ENCODE assay signal across 13 cellular contexts in genomic region chr10:126932516-126932915, GRCh38. TPM values are rescaled to one million over a fixed set of nuclear protein-coding genes. Genes with fewer than 3 reads are reported as not detected.
A peak's percentile ranks its signal among the peaks of the same experiment; 100 is the strongest.
DNase-seq lines count a peak whose midpoint lies in the region; ATAC-seq and TF ChIP-seq lines count a peak whose summit lies in the region.
"Had no signal": no experiment of that assay in that cellular context is flagged by ENCODE, and none has a peak within 500 bp of the region (broad histone marks: within the 10 kb centered on the region; RNA-seq: fewer than 3 reads in every experiment).

No MANE protein-coding gene starts in this region.

- no peak overlapping the region for H3K4me3 Mint-ChIP-seq in H9
- H3K4me3 Mint-ChIP-seq in nephron progenitor cell = no peak overlapping the region
- H3K4me3 Mint-ChIP-seq: CD14-positive monocyte; CD8-positive, alpha-beta T cell had no signal

- H2BK15ac ChIP-seq in H9 (ENCODE audit: low read depth, low read length) = no peak overlapping the region

- H2AK5ac ChIP-seq in H9 (ENCODE audit: insufficient read length, low read length) = no peak overlapping the region

- no peak overlapping the region for H3T11ph ChIP-seq in H9 (ENCODE audit: low read length)

- no peak for TF ChIP-seq CTCF in H9 (conservative IDR thresholded peaks at IDR 0.05)
- no peak for TF ChIP-seq CTCF in nephron progenitor cell (IDR thresholded peaks at IDR 0.05)

- ATAC-seq in HG03159 (IDR thresholded peaks at IDR 0.05; ENCODE audit: unreplicated experiment) = no peak
- ATAC-seq: CD8-positive, alpha-beta T cell had no signal

- WGBS in H9 (ENCODE audit: extremely low coverage, insufficient read length, low lambda C conversion rate) = no CpG with 5 or more reads among the region's 11 CpGs

- H3K23ac ChIP-seq in H9 (ENCODE audit: insufficient read length, low read depth, low read length) = no peak overlapping the region

- no peak overlapping the region for H2AFZ ChIP-seq in H9 (ENCODE audit: low read length)

- H3K23me2 ChIP-seq in H9 (ENCODE audit: insufficient read length, low read depth, low read length, poor library complexity, severe bottlenecking) = no peaks in the 10 kb centered on the region

- no peak overlapping the region for H4K8ac ChIP-seq in H9 (replicated peaks; ENCODE audit: insufficient read length, low read depth, low read length)

- H3K27ac ChIP-seq in H9 (ENCODE audit: insufficient read length, low read depth, low read length) (no peak overlapping the region), substantia nigra (ENCODE audit: low read depth, low read length, poor library complexity, severe bottlenecking) (peak overlapping the region; percentile 26)

- no peaks in the 10 kb centered on the region for H4K20me1 ChIP-seq in H9 (ENCODE audit: control insufficient read depth, insufficient read depth, insufficient read length)

- H3K79me2 ChIP-seq in H9 (ENCODE audit: insufficient read depth, low read length) = peaks cover 10% of the 10 kb centered on the region; the same call in 1 of the 2 replicates

- H3K9me3 ChIP-seq in H9 (ENCODE audit: control insufficient read depth, low read depth, low read length) = no peaks in the 10 kb centered on the region

- peaks cover 29 to 39% of the 10 kb centered on the region in 2 experiments for H3K4me1 Mint-ChIP-seq in H9
- peaks cover 19% of the 10 kb centered on the region for H3K4me1 Mint-ChIP-seq in nephron progenitor cell
- H3K4me1 Mint-ChIP-seq: CD14-positive monocyte had no signal

- no peak overlapping the region for H2BK120ac ChIP-seq in H9 (ENCODE audit: low read depth, low read length, poor library complexity, severe bottlenecking)

- no peak overlapping the region for H3K56ac ChIP-seq in H9 (ENCODE audit: insufficient read length, low read depth, low read length)

- H3K9ac ChIP-seq in H9 (ENCODE audit: extremely low read depth, insufficient read length, low read length) = no peak overlapping the region

- no peaks in the 10 kb centered on the region for H3K4me1 ChIP-seq in H9 (ENCODE audit: insufficient read depth, low read length)

- H3K27me3 ChIP-seq in H9 (ENCODE audit: insufficient read depth, low read length) = no peaks in the 10 kb centered on the region

- no peak overlapping the region; the same call in 1 of the 2 replicates for H3K14ac ChIP-seq in H9 (ENCODE audit: insufficient read depth, low read length)

- H4K91ac ChIP-seq in H9 (ENCODE audit: insufficient read length, low read depth, low read length) = no peak overlapping the region

- H3K4ac ChIP-seq in H9 (ENCODE audit: low read depth, low read length) = no peak overlapping the region

- H2BK12ac ChIP-seq in H9 (ENCODE audit: insufficient read length, low read depth, low read length) = no peak overlapping the region

- no peak overlapping the region for H2BK20ac ChIP-seq in H9 (ENCODE audit: low read depth, low read length, poor library complexity, severe bottlenecking)

- H3K27me3 Mint-ChIP-seq in H9 (ENCODE audit: low read depth) (no peaks in the 10 kb centered on the region), nephron progenitor cell (ENCODE audit: low read depth, poor library complexity) (peaks cover 3% of the 10 kb centered on the region)

- no peak overlapping the region for H4K5ac ChIP-seq in H9 (ENCODE audit: insufficient read length, low read depth, low read length)

- no peak overlapping the region for H3K18ac ChIP-seq in H9 (ENCODE audit: insufficient read length, low read depth, low read length)

- peaks cover 8% of the 10 kb centered on the region for H3K79me1 ChIP-seq in H9 (ENCODE audit: insufficient read depth, low read depth, low read length, poor library complexity, severe bottlenecking)

- H3K36me3 Mint-ChIP-seq in H9 (ENCODE audit: insufficient read depth in 1 of 3, low read depth in 3 of 3) (peaks cover 16 to 34% (median 24%) of the 10 kb centered on the region in 3 experiments), nephron progenitor cell (ENCODE audit: low read depth) (peaks cover 55% of the 10 kb centered on the region)
- H3K36me3 Mint-ChIP-seq: CD14-positive monocyte; CD8-positive, alpha-beta T cell had no signal

- H2BK5ac ChIP-seq in H9 (ENCODE audit: insufficient read length, low read length) = no peak overlapping the region

- peak; percentile 3 for DNase-seq in 8988T
- DNase-seq in H9 = no peak
- no peak for DNase-seq in nephron progenitor cell
- DNase-seq in substantia nigra (lab: John Stamatoyannopoulos, UW) = no peak
- no peak for DNase-seq in NCI-H345 (lab: John Stamatoyannopoulos, UW)
- no peak for DNase-seq in stimulated activated CD4-positive, alpha-beta T cell treated with anti-CD3 and anti-CD28 coated beads, Interleukin-2, amount 100 ng/mL, for 24 hours
- DNase-seq: CD8-positive, alpha-beta T cell; COR-L47; GF-D8; HCEC 1CT; IMR-90 had no signal

- no peak overlapping the region for H3K4me2 ChIP-seq in H9 (ENCODE audit: insufficient read depth, insufficient read length, low read length)

- H3K27ac Mint-ChIP-seq in H9 (peak overlapping the region in 2 of 3 experiments; percentile 69 to 85; a peak in 1 of 7 replicates), nephron progenitor cell (peak overlapping the region; percentile 36)
- H3K27ac Mint-ChIP-seq: CD8-positive, alpha-beta T cell had no signal

- H3K9me3 Mint-ChIP-seq in H9 (peaks cover 0 to 2% of the 10 kb centered on the region in 2 experiments; a peak in 2 of 5 replicates), nephron progenitor cell (peaks cover 4% of the 10 kb centered on the region)
- H3K9me3 Mint-ChIP-seq: CD8-positive, alpha-beta T cell had no signal

RNA-seq across cellular contexts. Expression of gene DOCK1, which starts 27.3 kb away (rescaled TPM):
- 51.5 and 57.0 TPM in 2 replicates for total RNA-seq in H9 (2021)
- total RNA-seq: CD8-positive, alpha-beta T cell had no signal
